ENCODE assay signal across 12 cellular contexts in genomic region chr4:156476359-156476758, GRCh38.
A peak's percentile ranks its signal among the peaks of the same experiment; 100 is the strongest.
DNase-seq lines count a peak whose midpoint lies in the region; ATAC-seq and TF ChIP-seq lines count a peak whose summit lies in the region.
"Had no signal": no experiment of that assay in that cellular context is flagged by ENCODE, and none has a peak within 500 bp of the region (broad histone marks: within the 10 kb centered on the region; RNA-seq: fewer than 3 reads in every experiment).

No MANE protein-coding gene starts in this region.

- H3K4me1 ChIP-seq in breast epithelium = no peaks in the 10 kb centered on the region
- H3K4me1 ChIP-seq in adipocyte (ENCODE audit: control insufficient read depth, insufficient read depth, low read length) = peaks cover 22% of the 10 kb centered on the region
- no peaks in the 10 kb centered on the region for H3K4me1 ChIP-seq in uterus
- no peaks in the 10 kb centered on the region for H3K4me1 ChIP-seq in endodermal cell (ENCODE audit: control insufficient read depth, insufficient read depth, low read length)

- H3K27me3 Mint-ChIP-seq in MCF 10A (ENCODE audit: insufficient read depth, unreplicated experiment) (no peaks in the 10 kb centered on the region), endodermal cell (ENCODE audit: insufficient read depth) (no peaks in the 10 kb centered on the region)

- DNase-seq in MCF 10A (ENCODE audit: unreplicated experiment) (peak; percentile 82), breast epithelium (ENCODE audit: low spot score in 2 of 2) (no peak), adipocyte (ENCODE audit: low read depth) (peak; percentile 91), hepatic stellate cell (ENCODE audit: low spot score) (peak; percentile 73), uterus (no peak), endodermal cell (no peak), GF-D8 (lab: John Stamatoyannopoulos, UW) (no peak)
- DNase-seq: NCI-H1436, posterior cingulate gyrus had no signal

- no peaks in the 10 kb centered on the region for H3K9me3 ChIP-seq in breast epithelium
- H3K9me3 ChIP-seq in adipocyte (ENCODE audit: control insufficient read depth, low read length) = no peaks in the 10 kb centered on the region
- no peaks in the 10 kb centered on the region for H3K9me3 ChIP-seq in uterus
- peaks cover 4% of the 10 kb centered on the region for H3K9me3 ChIP-seq in endodermal cell (ENCODE audit: control insufficient read depth, low read length)

- H3K9ac ChIP-seq in adipocyte (ENCODE audit: low read length) = peak overlapping the region; percentile 26
- H3K9ac ChIP-seq in endodermal cell (ENCODE audit: extremely low read depth, low read length, poor library complexity, severe bottlenecking) = no peak overlapping the region

- H3K36me3 ChIP-seq in breast epithelium (no peaks in the 10 kb centered on the region), adipocyte (ENCODE audit: control insufficient read depth, insufficient read depth, low read length, severe bottlenecking) (no peaks in the 10 kb centered on the region), uterus (no peaks in the 10 kb centered on the region), endodermal cell (ENCODE audit: control insufficient read depth, insufficient read depth, low read length) (no peaks in the 10 kb centered on the region)
- H3K36me3 ChIP-seq: cardiac muscle cell had no signal

- H3K27ac ChIP-seq in breast epithelium = no peak overlapping the region
- peak overlapping the region; percentile 55 to 56 for H3K27ac ChIP-seq in uterus
- H3K27ac ChIP-seq in endodermal cell (ENCODE audit: low read depth, low read length) = no peak overlapping the region
- H3K27ac ChIP-seq: 22Rv1, cardiac muscle cell had no signal

- intact Hi-C loops in MCF 10A (cut with micrococcal nuclease) = loop anchor here (1.0 to 10.0 kb wide), 8 partner anchors 116 to 1696 kb away; partner anchors contain the start of genes CTSO and GASK1B
- intact Hi-C loops in breast epithelium (cut with DNase I; ENCODE audit: low total_unique reads) = no loop called here
- intact Hi-C loops in uterus (cut with DNase I; ENCODE audit: low total_unique reads) = no loop called here

- H3K4me3 Mint-ChIP-seq in MCF 10A (ENCODE audit: unreplicated experiment) (peak overlapping the region; percentile 15), endodermal cell (no peak overlapping the region)

- TF ChIP-seq CTCF in MCF 10A (IDR thresholded peaks at IDR 0.05; ENCODE audit: unreplicated experiment) = no peak
- TF ChIP-seq CTCF in breast epithelium (IDR thresholded peaks at IDR 0.05) = no peak
- TF ChIP-seq CTCF in uterus (IDR thresholded peaks at IDR 0.05) = no peak
- TF ChIP-seq CTCF in endodermal cell (conservative IDR thresholded peaks at IDR 0.05) = no peak

- WGBS in endodermal cell (ENCODE audit: insufficient coverage in 1 of 2, insufficient read length in 1 of 2), 2 experiments = 94 to 100% methylated on average over 2 of the region's 2 CpGs

- H3K9me3 Mint-ChIP-seq in MCF 10A (ENCODE audit: unreplicated experiment) = no peaks in the 10 kb centered on the region
- no peaks in the 10 kb centered on the region for H3K9me3 Mint-ChIP-seq in endodermal cell

- POLR2A ChIA-PET in MCF 10A (lab: Yijun Ruan, JAX) = interaction anchor here (0.7 to 4.8 kb wide), 11 partner anchors 12 to 493 kb away, joined by 3 to 53 read pairs (median 5); partner anchors contain the start of gene PDGFC

- no peak for TF ChIP-seq POLR2A in breast epithelium (IDR thresholded peaks at IDR 0.05)
- no peak for TF ChIP-seq POLR2A in uterus (IDR thresholded peaks at IDR 0.05)

- no peaks in the 10 kb centered on the region for H3K27me3 ChIP-seq in breast epithelium
- no peaks in the 10 kb centered on the region for H3K27me3 ChIP-seq in adipocyte (replicated peaks; ENCODE audit: control insufficient read depth, insufficient read depth, low read length)
- no peaks in the 10 kb centered on the region for H3K27me3 ChIP-seq in uterus
- H3K27me3 ChIP-seq in endodermal cell (ENCODE audit: control insufficient read depth, insufficient read depth, low read length, poor library complexity, severe bottlenecking) = no peaks in the 10 kb centered on the region
- H3K27me3 ChIP-seq: cardiac muscle cell had no signal

- H3K36me3 Mint-ChIP-seq in MCF 10A (ENCODE audit: insufficient read depth, unreplicated experiment) (no peaks in the 10 kb centered on the region), endodermal cell (ENCODE audit: low read depth) (no peaks in the 10 kb centered on the region)

- no TSS peak for BruUV-seq in MCF 10A (replicated peaks; lab: Mats Ljungman, UMichigan)

- H3K27ac Mint-ChIP-seq in MCF 10A (ENCODE audit: low read depth, unreplicated experiment) (peak overlapping the region; percentile 88), endodermal cell (no peak overlapping the region)

- CTCF ChIA-PET in MCF 10A (lab: Yijun Ruan, JAX) = interaction anchor here (0.5 to 6.6 kb wide), 24 partner anchors 19 to 737 kb away, joined by 3 to 93 read pairs (median 5); partner anchors contain the start of gene PDGFC

- H3K4me3 ChIP-seq in breast epithelium (no peak overlapping the region), adipocyte (ENCODE audit: low read length) (peak overlapping the region; percentile 6), uterus (no peak overlapping the region), endodermal cell (ENCODE audit: low read length) (no peak overlapping the region)
- H3K4me3 ChIP-seq: cardiac muscle cell had no signal

- ATAC-seq in GM21528 (IDR thresholded peaks at IDR 0.05; ENCODE audit: low FRiP score, unreplicated experiment) = no peak

- H3K4me1 Mint-ChIP-seq in MCF 10A (ENCODE audit: insufficient read depth, unreplicated experiment) (peaks cover 11% of the 10 kb centered on the region), endodermal cell (no peaks in the 10 kb centered on the region)

Comparison
In these comparisons a context has a peak if more than half of its experiments do, and no peak if none do; other contexts are left out.
1. DNase-seq: peak in MCF 10A (single experiment), adipocyte (single experiment) and hepatic stellate cell (single experiment); none in breast epithelium (0 of 2), uterus (0 of 2), endodermal cell (single experiment) and GF-D8 (single experiment).
2. H3K27ac ChIP-seq: peak in uterus (2 of 2); none in breast epithelium (0 of 2) and endodermal cell (single experiment).